ENCODE assay signal across 8 cellular contexts in the genomic region with DNA sequence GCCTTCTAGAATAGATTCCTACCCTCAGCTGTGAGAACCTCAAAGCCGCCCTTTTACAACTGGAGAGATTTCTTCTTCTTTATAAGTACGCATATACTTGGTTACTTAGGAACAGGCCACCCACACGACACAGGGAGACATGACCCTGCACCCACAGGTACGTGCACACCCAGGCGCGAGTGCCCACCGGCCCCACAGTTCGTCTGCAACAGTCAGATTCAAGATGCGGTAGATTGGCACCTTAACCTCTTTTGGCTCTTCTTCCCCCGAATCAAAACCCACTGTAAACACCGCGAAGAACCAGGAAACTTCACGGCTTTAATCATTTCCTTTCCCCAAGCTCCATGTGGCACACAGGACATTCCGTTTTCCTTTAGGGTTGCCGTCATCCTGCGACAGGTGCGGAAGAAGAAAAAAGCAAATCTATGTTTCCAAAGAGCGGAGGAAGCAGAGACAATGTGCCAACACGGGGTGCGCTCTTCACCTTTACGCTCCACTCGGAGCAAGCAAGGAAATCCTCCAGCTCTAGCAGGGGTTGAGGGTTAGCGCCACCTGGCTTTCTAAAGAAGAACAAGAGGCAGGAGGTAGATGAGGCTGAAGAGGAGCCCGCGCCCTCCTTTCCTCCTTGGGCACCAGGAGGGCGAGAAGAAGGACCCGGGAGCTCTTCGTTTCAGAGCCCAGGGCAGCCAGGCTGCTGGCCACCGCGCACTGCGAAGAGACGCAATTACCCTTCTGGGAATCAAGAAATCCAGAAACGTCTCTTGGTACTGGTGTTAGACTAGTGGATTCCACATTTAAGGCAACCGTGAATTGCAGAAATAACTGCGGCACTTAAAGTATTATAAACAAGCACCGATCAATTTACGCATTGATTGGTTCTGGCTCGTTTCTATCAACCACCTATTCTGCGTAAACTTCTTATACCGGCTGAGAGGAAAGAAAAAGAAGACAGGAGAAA. TPM values are rescaled to one million over a fixed set of nuclear protein-coding genes. Genes with fewer than 3 reads are reported as not detected.
DNase-seq lines count a peak whose midpoint lies in the region; ATAC-seq and TF ChIP-seq lines count a peak whose summit lies in the region.

No MANE protein-coding gene starts in this region.

- H4K20me1 ChIP-seq in DND-41 (ENCODE audit: insufficient read depth, low read length) = no peaks in the 10 kb centered on the region

- H3K9me3 ChIP-seq in DND-41 (ENCODE audit: insufficient read depth, low read length, severe bottlenecking) = no peaks in the 10 kb centered on the region
- no peaks in the 10 kb centered on the region for H3K9me3 ChIP-seq in adrenal gland (replicated peaks in 1 of 3)

- WGBS in adrenal gland, 4 donors = 17 to 23% (median 20%) methylated on average over 40 of the region's 40 CpGs

- peak; percentile 89 for ATAC-seq in DND-41 (ENCODE audit: insufficient read depth, low read depth)
- ATAC-seq in GM21390 (IDR thresholded peaks at IDR 0.05; ENCODE audit: unreplicated experiment) = peak; percentile 98
- peak; percentile 93 for ATAC-seq in left ventricle myocardium superior

- H3K4me1 ChIP-seq in DND-41 (ENCODE audit: insufficient read depth, low read length) (peaks cover 21% of the 10 kb centered on the region), adrenal gland (replicated peaks in 1 of 2) (no peaks in the 10 kb centered on the region)

- no peak overlapping the region for H3K27ac ChIP-seq in DND-41 (ENCODE audit: low read length)
- H3K27ac ChIP-seq in HL-60 (replicated peaks) = no peak overlapping the region
- no peak overlapping the region for H3K27ac ChIP-seq in adrenal gland

- H3K36me3 ChIP-seq in DND-41 (ENCODE audit: insufficient read depth, low read length) (no peaks in the 10 kb centered on the region), adrenal gland (replicated peaks in 1 of 2) (no peaks in the 10 kb centered on the region)

- intact Hi-C loops in adrenal gland (cut with DNase I) = loop anchor here in 1 of 2 donors (10.0 kb wide), 1 partner anchor 69 kb away; no protein-coding TSS in a partner anchor
- intact Hi-C loops in left ventricle myocardium superior (cut with micrococcal nuclease) = loop anchor here (2.0 to 10.0 kb wide), 2 partner anchors 73 to 179 kb away; no protein-coding TSS in a partner anchor

- H3K27me3 ChIP-seq in DND-41 (ENCODE audit: insufficient read depth, low read length, poor library complexity) (no peaks in the 10 kb centered on the region), HL-60 (ENCODE audit: insufficient read depth, poor library complexity, severe bottlenecking) (no peaks in the 10 kb centered on the region), adrenal gland (peaks cover 13% of the 10 kb centered on the region)

- TF ChIP-seq POLR2A in adrenal gland (IDR thresholded peaks at IDR 0.05) = no peak

- H3K4me3 ChIP-seq in DND-41 (ENCODE audit: low read depth in 1 of 2, low read length in 2 of 2) (peak overlapping the region; percentile 9 to 54; a peak in 3 of 4 replicates), HL-60 (replicated peaks; ENCODE audit: insufficient read depth, low read length) (peak overlapping the region; percentile 33), adrenal gland (peak overlapping the region in 1 of 4 donors; percentile 36), retinal pigment epithelial cell (ENCODE audit: low read length) (peak overlapping the region; percentile 40)

- DNase-seq in DND-41 (peak; percentile 71), HL-60 (ENCODE audit: low read depth in 1 of 2, low spot score in 1 of 2) (peak; percentile 52 to 82), RPMI7951 (ENCODE audit: low read depth) (peak; percentile 64), adrenal gland (peak in 6 of 7 donors; percentile 31 to 83 (median 54)), left ventricle myocardium superior (peak; percentile 64), retinal pigment epithelial cell (ENCODE audit: low read depth) (no peak), foreskin melanocyte (no peak)

- peak overlapping the region; percentile 76 for H2AFZ ChIP-seq in DND-41 (ENCODE audit: low read depth, low read length)

- peak overlapping the region; percentile 69 for H3K4me2 ChIP-seq in DND-41 (ENCODE audit: insufficient read depth, low read length)

- H3K79me2 ChIP-seq in DND-41 (ENCODE audit: insufficient read depth, low read length) = no peaks in the 10 kb centered on the region

- TF ChIP-seq CTCF in DND-41 (IDR thresholded peaks at IDR 0.05; ENCODE audit: borderline replicate concordance, extremely low read depth, low read length, poor library complexity, severe bottlenecking) = peak; percentile 81
- peak; percentile 57 for TF ChIP-seq CTCF in HL-60 (IDR thresholded peaks at IDR 0.05; ENCODE audit: insufficient read depth, low read length)
- peak; percentile 40 to 70 (median 60) for TF ChIP-seq CTCF in adrenal gland (IDR thresholded peaks at IDR 0.05)
- peak; percentile 88 for TF ChIP-seq CTCF in retinal pigment epithelial cell (conservative IDR thresholded peaks at IDR 0.05; ENCODE audit: low read depth, low read length)

- peak overlapping the region; percentile 25; the same call in 1 of the 2 replicates for H3K9ac ChIP-seq in DND-41 (ENCODE audit: low read depth, low read length)

RNA-seq across cellular contexts. Expression of a gene that starts 35.7 kb away (rescaled TPM):
- 0.36 and 0.39 TPM in 2 replicates for total RNA-seq in RPMI7951 (2014; rRNA removed; shearing (Covaris generic))
- 10 to 100 TPM in 3 of 8 donors, 1 to 10 TPM in 2, under 1 TPM in 3; 0.11 to 44.9 (median 2.7) TPM for total RNA-seq in adrenal gland
- 10 to 100 TPM; 12.6 to 56.1 (median 43.6) TPM for polyA plus RNA-seq in adrenal gland
- total RNA-seq in left ventricle myocardium superior = 180 TPM

Comparison
In these comparisons a context has a peak if more than half of its experiments do, and no peak if none do; other contexts are left out.
1. DNase-seq: peak in DND-41 (single experiment), HL-60 (2 of 2), RPMI7951 (single experiment), adrenal gland (6 of 7) and left ventricle myocardium superior (single experiment); none in retinal pigment epithelial cell (single experiment) and foreskin melanocyte (single experiment).
2. Peak in every context shown above with its lines, with median percentiles within 50 percentile points of each other: ATAC-seq and CTCF ChIP-seq.